ENCODE assay signal across 15 cellular contexts in genomic region chr14:61234215-61234916, GRCh38.
"Had no signal": no experiment of that assay in that cellular context is flagged by ENCODE, and none has a peak within 500 bp of the region (broad histone marks: within the 10 kb centered on the region; RNA-seq: fewer than 3 reads in every experiment).

No MANE protein-coding gene starts in this region.

- H3K27me3 ChIP-seq: adrenal gland, sigmoid colon, tibial artery, vagina had no signal

- H3K4me3 Mint-ChIP-seq: activated naive CD4-positive, alpha-beta T cell treated with anti-CD3 and anti-CD28 coated beads, Interleukin-2, amount 50 U/mL, for 24 hours; mesothelial cell of epicardium; neural crest cell; stimulated activated memory B cell treated with anti-CD40 and anti-IgM and Interleukin-4, amounts not matched to agents 10 μg/mL and 1 μg/mL and 100 μg/mL, for 72 hours; T-helper 1 cell treated with Interleukin-12 subunit alpha and Interleukin-12 subunit beta and Interleukin-4 antibody, amounts not matched to agents 30 μg/mL and 1 μg/mL, for 36 hours had no signal

- H3K9me3 ChIP-seq: adrenal gland, sigmoid colon, tibial artery, vagina had no signal

- H3K4me1 Mint-ChIP-seq: activated naive CD4-positive, alpha-beta T cell treated with anti-CD3 and anti-CD28 coated beads, Interleukin-2, amount 50 U/mL, for 24 hours; neural crest cell; stimulated activated memory B cell treated with anti-CD40 and anti-IgM and Interleukin-4, amounts not matched to agents 10 μg/mL and 1 μg/mL and 100 μg/mL, for 72 hours had no signal

- DNase-seq: activated CD4-positive, alpha-beta T cell treated with anti-CD3 and anti-CD28 coated beads for 4 hours; activated effector memory CD4-positive, alpha-beta T cell treated with Interleukin-2 at 50 U/mL for 16 hours; adrenal gland; hippocampal formation; sigmoid colon; stimulated activated CD4-positive, alpha-beta T cell treated with anti-CD3 and anti-CD28 coated beads, Interleukin-2, amount 100 ng/mL, for 24 hours; tibial artery had no signal

- H3K4me1 ChIP-seq: adrenal gland, tibial artery, vagina had no signal

- H3K4me3 ChIP-seq: adrenal gland, lung, sigmoid colon, tibial artery, vagina had no signal

- H3K9me3 Mint-ChIP-seq: activated naive CD4-positive, alpha-beta T cell treated with anti-CD3 and anti-CD28 coated beads, Interleukin-2, amount 50 U/mL, for 24 hours; mesothelial cell of epicardium; neural crest cell; stimulated activated memory B cell treated with anti-CD40 and anti-IgM and Interleukin-4, amounts not matched to agents 10 μg/mL and 1 μg/mL and 100 μg/mL, for 72 hours; T-helper 1 cell treated with Interleukin-12 subunit alpha and Interleukin-12 subunit beta and Interleukin-4 antibody, amounts not matched to agents 30 μg/mL and 1 μg/mL, for 36 hours had no signal

- H3K27ac Mint-ChIP-seq: activated naive CD4-positive, alpha-beta T cell treated with anti-CD3 and anti-CD28 coated beads, Interleukin-2, amount 50 U/mL, for 24 hours; mesothelial cell of epicardium; stimulated activated memory B cell treated with anti-CD40 and anti-IgM and Interleukin-4, amounts not matched to agents 10 μg/mL and 1 μg/mL and 100 μg/mL, for 72 hours; T-helper 1 cell treated with Interleukin-12 subunit alpha and Interleukin-12 subunit beta and Interleukin-4 antibody, amounts not matched to agents 30 μg/mL and 1 μg/mL, for 36 hours had no signal

- ATAC-seq: stimulated activated memory B cell treated with anti-CD40 and anti-IgM and Interleukin-4, amounts not matched to agents 10 μg/mL and 1 μg/mL and 100 μg/mL, for 72 hours had no signal

- H3K36me3 Mint-ChIP-seq: activated naive CD4-positive, alpha-beta T cell treated with anti-CD3 and anti-CD28 coated beads, Interleukin-2, amount 50 U/mL, for 24 hours; mesothelial cell of epicardium; stimulated activated memory B cell treated with anti-CD40 and anti-IgM and Interleukin-4, amounts not matched to agents 10 μg/mL and 1 μg/mL and 100 μg/mL, for 72 hours had no signal

- H3K36me3 ChIP-seq: adrenal gland, sigmoid colon, tibial artery, vagina had no signal

- H3K27ac ChIP-seq: adrenal gland, epithelial cell of prostate, sigmoid colon, tibial artery, vagina had no signal
